In the genomic region with DNA sequence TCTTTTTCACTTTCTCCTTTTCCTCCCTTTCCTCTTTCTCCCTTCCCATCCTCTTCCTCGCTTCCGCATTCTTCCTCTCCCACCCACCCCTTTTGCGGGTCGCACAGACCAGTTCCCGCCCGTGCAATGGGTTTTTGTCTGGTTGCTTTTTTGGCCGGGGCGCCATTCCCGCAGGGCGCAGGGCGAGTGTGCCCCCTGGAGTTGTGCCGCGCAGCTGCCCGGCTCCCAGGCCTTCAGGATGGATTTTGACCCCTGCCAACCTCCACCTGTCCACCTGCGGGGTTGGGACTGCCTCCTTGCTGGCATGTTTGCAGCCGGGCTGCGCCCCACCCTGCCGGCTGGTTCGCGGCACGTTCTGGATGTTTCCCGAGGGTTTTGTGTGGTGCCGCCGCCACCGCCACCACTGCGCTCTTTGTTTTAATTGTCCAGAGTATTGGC, we compare ENCODE assay signal across 8 cellular contexts.
DNase-seq lines count a peak whose midpoint lies in the region; ATAC-seq, FAIRE-seq and TF ChIP-seq lines count a peak whose summit lies in the region.

No MANE protein-coding gene starts in this region.

- H3K36me3 ChIP-seq in SU-DHL-6 (ENCODE audit: low read length): peaks cover 26% of the 10 kb centered on the region

- H3K27me3 ChIP-seq in SU-DHL-6 (ENCODE audit: low read length): no peaks in the 10 kb centered on the region

- peaks cover 7% of the 10 kb centered on the region; the same call in 1 of the 2 replicates for H4K20me1 ChIP-seq in SU-DHL-6 (ENCODE audit: low read depth, low read length)

- H3K9me3 ChIP-seq in SU-DHL-6 (ENCODE audit: insufficient read depth, low read length): no peaks in the 10 kb centered on the region

- peak overlapping the region; percentile 73 for H3K4me3 ChIP-seq in SU-DHL-6 (ENCODE audit: insufficient read depth, low read length, poor library complexity, severe bottlenecking)

- H3K27ac ChIP-seq in SU-DHL-6 (ENCODE audit: low read depth, low read length) (peak overlapping the region; percentile 100), epithelial cell of prostate (peak overlapping the region; percentile 66)

- DNase-seq in GM19239 (ENCODE audit: insufficient read length, low spot score) (no peak), epithelial cell of prostate (ENCODE audit: low read depth, low spot score) (no peak), NCI-H446 (lab: John Stamatoyannopoulos, UW) (no peak)
- DNase-seq in stimulated activated CD4-positive, alpha-beta T cell treated with anti-CD3 and anti-CD28 coated beads, Interleukin-4, amount 100 ng/mL, for 1 hour: no peak

- H3K4me2 ChIP-seq in SU-DHL-6 (ENCODE audit: low read depth, low read length, poor library complexity, severe bottlenecking): peak overlapping the region; percentile 90

- peaks cover 87% of the 10 kb centered on the region for H3F3A ChIP-seq in SU-DHL-6 (ENCODE audit: insufficient read depth)

- no peaks in the 10 kb centered on the region for H3K36me3 Mint-ChIP-seq in nephron (ENCODE audit: low read depth)

- peaks cover 74% of the 10 kb centered on the region for H3K27me3 Mint-ChIP-seq in nephron (ENCODE audit: low read depth)

- no peak for ATAC-seq in HG03025 (IDR thresholded peaks at IDR 0.05; ENCODE audit: low FRiP score, unreplicated experiment)
- ATAC-seq in GM21619 (IDR thresholded peaks at IDR 0.05; ENCODE audit: unreplicated experiment): no peak

- peak overlapping the region; percentile 80 to 88 (median 86) for H3K4me3 Mint-ChIP-seq in nephron

- H3K27ac Mint-ChIP-seq in nephron: peak overlapping the region in 2 of 3 experiments; percentile 25 to 51

- TF ChIP-seq CTCF in SU-DHL-6 (IDR thresholded peaks at IDR 0.05; ENCODE audit: insufficient read depth, low read length, poor library complexity, severe bottlenecking) (peak; percentile 39), nephron (IDR thresholded peaks at IDR 0.05; ENCODE audit: unreplicated experiment in 3 of 3) (peak in 2 of 3 experiments; percentile 18 to 36)

- peaks cover 42% of the 10 kb centered on the region for H3K4me1 Mint-ChIP-seq in nephron

- H3K9ac ChIP-seq in SU-DHL-6 (ENCODE audit: low read length): peak overlapping the region; percentile 94

- H2AFZ ChIP-seq in SU-DHL-6 (ENCODE audit: low read depth, low read length, severe bottlenecking): no peak overlapping the region

- peak; percentile 18 for FAIRE-seq in GM19239 (lab: Jason Lieb, UNC)

- no peaks in the 10 kb centered on the region for H3K9me3 Mint-ChIP-seq in nephron

- peaks cover 91% of the 10 kb centered on the region for H3K79me2 ChIP-seq in SU-DHL-6 (ENCODE audit: insufficient read depth, low read length)

- H3K9me2 ChIP-seq in SU-DHL-6 (replicated peaks; ENCODE audit: insufficient read depth, low read length): no peaks in the 10 kb centered on the region
